21 cellular contexts compared by ENCODE assay signal in the genomic region with DNA sequence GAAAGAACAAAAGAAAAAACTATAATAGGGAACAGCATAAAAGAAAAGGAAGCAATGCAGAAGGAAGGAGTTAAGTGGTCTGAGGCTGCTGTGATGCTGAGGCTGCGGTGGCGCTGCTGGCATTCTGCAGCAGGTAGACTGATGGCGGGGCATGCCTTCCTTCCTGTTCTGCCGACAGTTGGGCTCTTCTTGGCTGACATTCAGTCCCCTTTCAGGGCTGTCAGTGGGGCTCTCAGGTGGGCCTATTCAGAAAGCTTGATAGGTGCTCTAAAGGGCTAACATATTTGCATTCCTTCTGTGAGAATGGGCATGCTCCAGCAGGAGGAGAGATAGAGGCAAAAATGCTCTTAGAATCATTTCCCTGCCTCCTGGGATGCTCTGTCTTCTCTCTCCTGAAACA. TPM values are rescaled to one million over a fixed set of nuclear protein-coding genes. Genes with fewer than 3 reads are reported as not detected.
DNase-seq lines count a peak whose midpoint lies in the region; TF ChIP-seq lines count a peak whose summit lies in the region.
"Had no signal": no experiment of that assay in that cellular context is flagged by ENCODE, and none has a peak within 500 bp of the region (broad histone marks: within the 10 kb centered on the region; RNA-seq: fewer than 3 reads in every experiment).

No MANE protein-coding gene starts in this region.

- H3K27me3 ChIP-seq in Caco-2 (replicated peaks; ENCODE audit: control insufficient read depth, insufficient read depth, low read length) (no peaks in the 10 kb centered on the region), mesenchymal stem cell (ENCODE audit: control insufficient read depth in 1 of 2, insufficient read depth in 1 of 2, low read length in 2 of 2) (no peaks in the 10 kb centered on the region)
- H3K27me3 ChIP-seq: hepatocyte, testis had no signal

- peak overlapping the region; percentile 46 for H4K8ac ChIP-seq in mesenchymal stem cell (ENCODE audit: low read length)

- H3K4me3 ChIP-seq in Caco-2 (ENCODE audit: low read depth, low read length) (no peak overlapping the region), HEK293 (ENCODE audit: low read depth, low read length) (no peak overlapping the region), mesenchymal stem cell (ENCODE audit: insufficient read depth in 1 of 2, low read depth in 1 of 2, low read length in 2 of 2) (no peak overlapping the region)
- H3K4me3 ChIP-seq: hepatocyte, lung, testis had no signal

- CTCF ChIA-PET in Caco-2 (lab: Charles Lee) = interaction anchor here (0.5 kb wide), 1 partner anchor 91 kb away, joined by 3 read pairs; no protein-coding TSS in a partner anchor
- CTCF ChIA-PET in HEK293 (lab: Yijun Ruan, JAX) = no interaction called here

- H3K36me3 ChIP-seq in Caco-2 (ENCODE audit: control insufficient read depth, insufficient read depth, low read length) (no peaks in the 10 kb centered on the region), HEK293 (ENCODE audit: control insufficient read depth in 2 of 2, insufficient read depth in 1 of 2, low read length in 2 of 2) (no peaks in the 10 kb centered on the region), mesenchymal stem cell (ENCODE audit: control insufficient read depth in 1 of 2, insufficient read depth in 2 of 2, low read depth in 1 of 2, low read length in 2 of 2) (no peaks in the 10 kb centered on the region)

- H3K27ac ChIP-seq in HEK293 (ENCODE audit: extremely low read depth, low read depth, low read length) (no peak overlapping the region), mesenchymal stem cell (ENCODE audit: low read length, poor library complexity, severe bottlenecking) (no peak overlapping the region)
- H3K27ac ChIP-seq: C4-2B, hepatocyte, testis had no signal

- DNase-seq in Caco-2 (no peak), mesenchymal stem cell (no peak), DMS53 treated with DMSO at 0.1 percent for 48 hours (lab: John Stamatoyannopoulos, UW; ENCODE audit: unreplicated experiment) (no peak), islet precursor cell (no peak), NCI-H510A (lab: John Stamatoyannopoulos, UW) (no peak)
- no peak for DNase-seq in T-helper 2 cell treated with Interferon-gamma antibody and Interleukin-4, amounts not matched to agents 5 μg/mL and 100 μg/mL, for 36 hours (ENCODE audit: low spot score)
- DNase-seq in stimulated activated CD4-positive, alpha-beta T cell treated with anti-CD3 and anti-CD28 coated beads, Interleukin-2, amount 100 ng/mL, for 48 hours = no peak
- DNase-seq: activated naive CD4-positive, alpha-beta T cell; activated T-cell treated with anti-CD3 and anti-CD28 coated beads, Interleukin-2, amount 50 U/mL, for 1 hour; effector CD4-positive, alpha-beta T cell; foreskin melanocyte; kidney; NCI-H2081 treated with DMSO at 0.1 percent for 48 hours; NCI-H524; NK-92 treated with Interleukin-12 subunit alpha and Interleukin-12 subunit beta, amount 100 ng/mL, for 24 hours; small intestine; testis had no signal

- peaks cover 9% of the 10 kb centered on the region for H3K36me3 Mint-ChIP-seq in Caco-2 (ENCODE audit: insufficient read depth, unreplicated experiment)
- H3K36me3 Mint-ChIP-seq in T-helper 2 cell treated with Interferon-gamma antibody and Interleukin-4, amounts not matched to agents 5 μg/mL and 100 μg/mL, for 36 hours (ENCODE audit: low read depth) = no peaks in the 10 kb centered on the region

- peaks cover 52% of the 10 kb centered on the region for H3K4me1 Mint-ChIP-seq in Caco-2 (ENCODE audit: low read depth, unreplicated experiment)
- peaks cover 28% of the 10 kb centered on the region for H3K4me1 Mint-ChIP-seq in T-helper 2 cell treated with Interferon-gamma antibody and Interleukin-4, amounts not matched to agents 5 μg/mL and 100 μg/mL, for 36 hours (ENCODE audit: low read depth)

- no peak overlapping the region for H4K91ac ChIP-seq in mesenchymal stem cell (ENCODE audit: low read length)

- peak overlapping the region; percentile 40 for H3K27ac Mint-ChIP-seq in Caco-2 (ENCODE audit: unreplicated experiment)
- peak overlapping the region; percentile 27 for H3K27ac Mint-ChIP-seq in T-helper 2 cell treated with Interferon-gamma antibody and Interleukin-4, amounts not matched to agents 5 μg/mL and 100 μg/mL, for 36 hours

- H2BK120ac ChIP-seq in mesenchymal stem cell (ENCODE audit: low read depth, low read length) = no peak overlapping the region

- H3K4me1 ChIP-seq in Caco-2 (peaks cover 38% of the 10 kb centered on the region), HEK293 (ENCODE audit: control insufficient read depth, insufficient read depth, low read length) (no peaks in the 10 kb centered on the region), mesenchymal stem cell (ENCODE audit: control insufficient read depth, insufficient read depth, low read depth, low read length) (no peaks in the 10 kb centered on the region)
- H3K4me1 ChIP-seq: testis had no signal

- H3K79me1 ChIP-seq in mesenchymal stem cell (replicated peaks; ENCODE audit: low read length, poor library complexity, severe bottlenecking) = no peaks in the 10 kb centered on the region

- no TSS peak for BruUV-seq in Caco-2 (replicated peaks; lab: Mats Ljungman, UMichigan)

- intact Hi-C loops in Caco-2 (cut with micrococcal nuclease; ENCODE audit: unreplicated experiment) = no loop called here

- POLR2A ChIA-PET in Caco-2 (lab: Charles Lee) = no interaction called here
- POLR2A ChIA-PET in HEK293 (lab: Yijun Ruan, JAX) = no interaction called here

- H2BK15ac ChIP-seq in mesenchymal stem cell (ENCODE audit: low read depth, poor library complexity, severe bottlenecking) = no peak overlapping the region

- H3K23ac ChIP-seq in mesenchymal stem cell (ENCODE audit: low read length in 2 of 2) = no peak overlapping the region

- H3K9ac ChIP-seq in mesenchymal stem cell (ENCODE audit: low read length) = no peak overlapping the region

- H3K14ac ChIP-seq in mesenchymal stem cell (ENCODE audit: low read length in 2 of 2) = no peak overlapping the region

- no peak overlapping the region for H2AK5ac ChIP-seq in mesenchymal stem cell (ENCODE audit: low read length, severe bottlenecking)

- H3K9me3 ChIP-seq in Caco-2 (no peaks in the 10 kb centered on the region), HEK293 (ENCODE audit: control insufficient read depth, insufficient read depth, low read depth, low read length) (no peaks in the 10 kb centered on the region), mesenchymal stem cell (ENCODE audit: control insufficient read depth, low read length) (no peaks in the 10 kb centered on the region)
- H3K9me3 ChIP-seq: testis had no signal

- H2AFZ ChIP-seq in mesenchymal stem cell (ENCODE audit: low read depth, low read length) = no peak overlapping the region
- H2AFZ ChIP-seq: hepatocyte had no signal

- no peak for TF ChIP-seq CTCF in Caco-2 (IDR thresholded peaks at IDR 0.05; ENCODE audit: insufficient read depth in 1 of 2, low read depth in 1 of 2, low read length in 1 of 2, severe bottlenecking in 1 of 2, unreplicated experiment in 1 of 2)
- TF ChIP-seq CTCF in HEK293 (tag by site-specific recombination; IDR thresholded peaks at IDR 0.05) = no peak

- peak overlapping the region in 1 of 2 experiments; percentile 32 for H2BK12ac ChIP-seq in mesenchymal stem cell (ENCODE audit: low read length in 2 of 2)

- no peak overlapping the region for H2BK5ac ChIP-seq in mesenchymal stem cell (ENCODE audit: low read depth, low read length, poor library complexity, severe bottlenecking)

- no peaks in the 10 kb centered on the region for H3K27me3 Mint-ChIP-seq in Caco-2 (ENCODE audit: insufficient read depth, unreplicated experiment)
- H3K27me3 Mint-ChIP-seq in T-helper 2 cell treated with Interferon-gamma antibody and Interleukin-4, amounts not matched to agents 5 μg/mL and 100 μg/mL, for 36 hours (ENCODE audit: low read depth) = no peaks in the 10 kb centered on the region

- no peak overlapping the region for H3K4ac ChIP-seq in mesenchymal stem cell (ENCODE audit: low read depth in 1 of 2, low read length in 2 of 2)

- no peaks in the 10 kb centered on the region for H3K9me3 Mint-ChIP-seq in Caco-2 (ENCODE audit: unreplicated experiment)
- H3K9me3 Mint-ChIP-seq in T-helper 2 cell treated with Interferon-gamma antibody and Interleukin-4, amounts not matched to agents 5 μg/mL and 100 μg/mL, for 36 hours = no peaks in the 10 kb centered on the region

- no peak overlapping the region for H3K18ac ChIP-seq in mesenchymal stem cell (ENCODE audit: low read depth in 1 of 2, low read length in 2 of 2)

- no peak overlapping the region for H3K4me3 Mint-ChIP-seq in Caco-2 (ENCODE audit: unreplicated experiment)
- no peak overlapping the region for H3K4me3 Mint-ChIP-seq in T-helper 2 cell treated with Interferon-gamma antibody and Interleukin-4, amounts not matched to agents 5 μg/mL and 100 μg/mL, for 36 hours

- WGBS in mesenchymal stem cell = 88% methylated on average over 4 of the region's 4 CpGs

- no peak overlapping the region for H3K4me2 ChIP-seq in mesenchymal stem cell (ENCODE audit: low read length, poor library complexity, severe bottlenecking)
- H3K4me2 ChIP-seq: hepatocyte had no signal

TF ChIP-seq in HEK293, 187 proteins besides CTCF, POLR2A, EP300 and RAD21:
- TF ChIP-seq ZXDB (tag by site-specific recombination; IDR thresholded peaks at IDR 0.05) (no peak), ATF2 (tag by site-specific recombination; IDR thresholded peaks at IDR 0.05; ENCODE audit: low read depth) (no peak)
- TF ChIP-seq, protein P1, sequence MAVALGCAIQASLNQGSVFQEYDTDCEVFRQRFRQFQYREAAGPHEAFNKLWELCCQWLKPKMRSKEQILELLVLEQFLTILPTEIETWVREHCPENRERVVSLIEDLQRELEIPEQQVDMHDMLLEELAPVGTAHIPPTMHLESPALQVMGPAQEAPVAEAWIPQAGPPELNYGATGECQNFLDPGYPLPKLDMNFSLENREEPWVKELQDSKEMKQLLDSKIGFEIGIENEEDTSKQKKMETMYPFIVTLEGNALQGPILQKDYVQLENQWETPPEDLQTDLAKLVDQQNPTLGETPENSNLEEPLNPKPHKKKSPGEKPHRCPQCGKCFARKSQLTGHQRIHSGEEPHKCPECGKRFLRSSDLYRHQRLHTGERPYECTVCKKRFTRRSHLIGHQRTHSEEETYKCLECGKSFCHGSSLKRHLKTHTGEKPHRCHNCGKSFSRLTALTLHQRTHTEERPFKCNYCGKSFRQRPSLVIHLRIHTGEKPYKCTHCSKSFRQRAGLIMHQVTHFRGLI (tag by site-specific recombination; IDR thresholded peaks at IDR 0.05) = peak; percentile 65

RNA-seq across cellular contexts. Expression of gene CLINT1, which starts 5.1 kb away (rescaled TPM):
- total RNA-seq in Caco-2 (2022) = 85.4 and 88.7 TPM in 2 replicates
- polyA plus RNA-seq in mesenchymal stem cell (2013, experiment 1 of 2) = 61.1 TPM
- 61.0 TPM for polyA plus RNA-seq in mesenchymal stem cell (2013, experiment 2 of 2)
